ENCODE assay signal across 17 cellular contexts in the genomic region with DNA sequence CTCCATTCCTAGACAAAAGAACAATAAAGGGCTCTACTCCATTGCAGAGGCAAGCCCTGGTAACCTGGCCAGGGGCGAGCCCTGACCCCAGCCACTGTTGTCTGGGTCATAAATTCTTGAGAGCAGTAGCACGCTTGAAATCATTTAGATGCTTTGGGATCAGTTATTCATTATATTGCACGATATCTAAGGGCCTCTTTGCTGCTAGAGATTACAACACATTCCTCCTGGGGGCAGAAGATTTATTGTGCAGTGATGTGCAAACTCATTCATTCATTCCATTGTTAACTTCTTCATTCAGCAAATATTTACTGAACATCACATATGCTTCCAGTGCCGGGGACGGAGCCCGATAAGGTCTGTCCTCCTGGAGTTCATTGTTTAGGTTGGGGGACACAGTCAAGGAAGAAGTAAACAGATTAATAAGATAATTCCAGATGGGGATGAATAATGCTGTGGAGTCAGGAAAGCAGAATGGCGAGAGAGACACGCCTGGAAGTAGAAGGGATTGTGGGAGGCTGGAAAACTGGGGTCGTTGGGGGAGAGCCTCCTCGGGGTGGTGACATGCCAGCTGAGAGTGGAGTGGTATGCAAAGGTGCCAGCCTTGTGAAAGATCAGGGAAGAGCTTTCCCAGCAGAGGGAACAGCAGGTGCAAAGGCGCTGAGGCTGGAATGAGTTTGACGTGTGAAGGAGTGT. TPM values are rescaled to one million over a fixed set of nuclear protein-coding genes. Genes with fewer than 3 reads are reported as not detected.
DNase-seq lines count a peak whose midpoint lies in the region; ATAC-seq and TF ChIP-seq lines count a peak whose summit lies in the region.
"Had no signal": no experiment of that assay in that cellular context is flagged by ENCODE, and none has a peak within 500 bp of the region (broad histone marks: within the 10 kb centered on the region; RNA-seq: fewer than 3 reads in every experiment).

No MANE protein-coding gene starts in this region.

- H3K9me3 Mint-ChIP-seq in mesothelial cell of epicardium = no peaks in the 10 kb centered on the region
- H3K9me3 Mint-ChIP-seq in H9 = peaks cover 7 to 9% of the 10 kb centered on the region in 2 experiments
- H3K9me3 Mint-ChIP-seq: activated T-cell treated with anti-CD3 and anti-CD28 coated beads, Interleukin-2, amount 50 U/mL, for 4 hours had no signal

- peaks cover 3% of the 10 kb centered on the region for H3K79me1 ChIP-seq in H9 (ENCODE audit: insufficient read depth, low read depth, low read length, poor library complexity, severe bottlenecking)

- no peak overlapping the region for H3K4me3 Mint-ChIP-seq in mesothelial cell of epicardium
- no peak overlapping the region for H3K4me3 Mint-ChIP-seq in H9
- H3K4me3 Mint-ChIP-seq: activated T-cell treated with anti-CD3 and anti-CD28 coated beads, Interleukin-2, amount 50 U/mL, for 4 hours; T-helper 1 cell treated with Interleukin-12 subunit alpha and Interleukin-12 subunit beta and Interleukin-4 antibody, amounts not matched to agents 30 μg/mL and 1 μg/mL, for 36 hours had no signal

- H3K56ac ChIP-seq in H9 (ENCODE audit: insufficient read length, low read depth, low read length) = no peak overlapping the region

- intact Hi-C loops in vagina (cut with DNase I) = no loop called here

- no peaks in the 10 kb centered on the region for H3K27me3 Mint-ChIP-seq in mesothelial cell of epicardium (ENCODE audit: low read depth)
- H3K27me3 Mint-ChIP-seq in H9 (ENCODE audit: low read depth) = no peaks in the 10 kb centered on the region
- H3K27me3 Mint-ChIP-seq: CD4-positive, alpha-beta memory T cell had no signal

- H3K36me3 Mint-ChIP-seq in mesothelial cell of epicardium (peaks cover 8% of the 10 kb centered on the region), H9 (ENCODE audit: insufficient read depth in 1 of 3, low read depth in 3 of 3) (peaks cover 9 to 14% (median 12%) of the 10 kb centered on the region in 3 experiments; a peak in 6 of 7 replicates)

- H2BK15ac ChIP-seq in H9 (ENCODE audit: low read depth, low read length) = no peak overlapping the region

- peak; percentile 44 for DNase-seq in DMS53 (lab: John Stamatoyannopoulos, UW)
- no peak for DNase-seq in DMS53 treated with DMSO at 0.1 percent for 48 hours (lab: John Stamatoyannopoulos, UW; ENCODE audit: unreplicated experiment)
- DNase-seq in SHP77 treated with DMSO at 0.1 percent for 48 hours (lab: John Stamatoyannopoulos, UW) = peak; percentile 45
- no peak for DNase-seq in mesothelial cell of epicardium (ENCODE audit: low spot score in 2 of 2, unreplicated experiment in 2 of 2)
- no peak for DNase-seq in NCI-H2171 (lab: John Stamatoyannopoulos, UW)
- DNase-seq in H9 = no peak
- DNase-seq in vagina (ENCODE audit: extremely low spot score in 2 of 2) = no peak
- DNase-seq: 8988T; activated CD4-positive, alpha-beta T cell treated with anti-CD3 and anti-CD28 coated beads for 48 hours; activated T-cell treated with anti-CD3 and anti-CD28 coated beads, Interleukin-2, amount 50 U/mL, for 4 hours; CD4-positive, alpha-beta memory T cell; NCI-H1092 treated with DMSO at 0.1 percent for 48 hours; NCI-H526 treated with DMSO at 0.1 percent for 48 hours; RPMI8226 had no signal

- no peaks in the 10 kb centered on the region for H3K4me1 ChIP-seq in H9 (ENCODE audit: insufficient read depth, low read length)
- H3K4me1 ChIP-seq in vagina = no peaks in the 10 kb centered on the region

- no peak overlapping the region for H2BK120ac ChIP-seq in H9 (ENCODE audit: low read depth, low read length, poor library complexity, severe bottlenecking)

- TF ChIP-seq POLR2A in vagina (IDR thresholded peaks at IDR 0.05) = no peak

- no CpG with 5 or more reads among the region's 12 CpGs for WGBS in H9 (ENCODE audit: extremely low coverage, insufficient read length, low lambda C conversion rate)

- no peaks in the 10 kb centered on the region for H4K20me1 ChIP-seq in H9 (ENCODE audit: control insufficient read depth, insufficient read depth, insufficient read length)

- TF ChIP-seq CTCF in mesothelial cell of epicardium (IDR thresholded peaks at IDR 0.05; ENCODE audit: unreplicated experiment) (no peak), H9 (conservative IDR thresholded peaks at IDR 0.05) (no peak), vagina (IDR thresholded peaks at IDR 0.05) (no peak)

- peak overlapping the region; percentile 27 for H3K27ac Mint-ChIP-seq in mesothelial cell of epicardium
- H3K27ac Mint-ChIP-seq in H9 = peak overlapping the region in 1 of 3 experiments; percentile 20; a peak in 3 of 7 replicates
- H3K27ac Mint-ChIP-seq: CD4-positive, alpha-beta memory T cell; T-helper 1 cell treated with Interleukin-12 subunit alpha and Interleukin-12 subunit beta and Interleukin-4 antibody, amounts not matched to agents 30 μg/mL and 1 μg/mL, for 36 hours had no signal

- no peak overlapping the region for H2AFZ ChIP-seq in H9 (ENCODE audit: low read length)

- no peaks in the 10 kb centered on the region for H3K36me3 ChIP-seq in vagina

- H3K4me3 ChIP-seq in vagina = no peak overlapping the region

- no peak overlapping the region for H4K5ac ChIP-seq in H9 (ENCODE audit: insufficient read length, low read depth, low read length)

- no peak overlapping the region for H4K8ac ChIP-seq in H9 (replicated peaks; ENCODE audit: insufficient read length, low read depth, low read length)

- H3K4me2 ChIP-seq in H9 (ENCODE audit: insufficient read depth, insufficient read length, low read length) = no peak overlapping the region

- H2BK20ac ChIP-seq in H9 (ENCODE audit: low read depth, low read length, poor library complexity, severe bottlenecking) = no peak overlapping the region

- no peak overlapping the region for H2BK12ac ChIP-seq in H9 (ENCODE audit: insufficient read length, low read depth, low read length)

- ATAC-seq in HG02840 (IDR thresholded peaks at IDR 0.05; ENCODE audit: low FRiP score, unreplicated experiment) = no peak
- ATAC-seq: activated T-cell treated with anti-CD3 and anti-CD28 coated beads, Interleukin-2, amount 50 U/mL, for 4 hours had no signal

- H3K9me3 ChIP-seq in H9 (ENCODE audit: control insufficient read depth, low read depth, low read length) (no peaks in the 10 kb centered on the region), vagina (no peaks in the 10 kb centered on the region)

- H3K14ac ChIP-seq in H9 (ENCODE audit: insufficient read depth, low read length) = no peak overlapping the region

- H3K23ac ChIP-seq in H9 (ENCODE audit: insufficient read length, low read depth, low read length) = no peak overlapping the region

- H2BK5ac ChIP-seq in H9 (ENCODE audit: insufficient read length, low read length) = no peak overlapping the region

- H3K4me1 Mint-ChIP-seq in mesothelial cell of epicardium (peaks cover 17% of the 10 kb centered on the region), H9 (peaks cover 0 to 14% of the 10 kb centered on the region in 2 experiments; a peak in 2 of 4 replicates)

- H3K23me2 ChIP-seq in H9 (ENCODE audit: insufficient read length, low read depth, low read length, poor library complexity, severe bottlenecking) = peaks cover 6% of the 10 kb centered on the region

- H3K18ac ChIP-seq in H9 (ENCODE audit: insufficient read length, low read depth, low read length) = no peak overlapping the region

- no peaks in the 10 kb centered on the region for H3K27me3 ChIP-seq in H9 (ENCODE audit: insufficient read depth, low read length)
- no peaks in the 10 kb centered on the region for H3K27me3 ChIP-seq in vagina

- H3K27ac ChIP-seq in H9 (ENCODE audit: insufficient read length, low read depth, low read length) (no peak overlapping the region), vagina (no peak overlapping the region)

- no peak overlapping the region for H4K91ac ChIP-seq in H9 (ENCODE audit: insufficient read length, low read depth, low read length)

- no peak overlapping the region for H3T11ph ChIP-seq in H9 (ENCODE audit: low read length)

- H3K9ac ChIP-seq in H9 (ENCODE audit: extremely low read depth, insufficient read length, low read length) = no peak overlapping the region

- no peaks in the 10 kb centered on the region for H3K79me2 ChIP-seq in H9 (ENCODE audit: insufficient read depth, low read length)

- no peak overlapping the region for H2AK5ac ChIP-seq in H9 (ENCODE audit: insufficient read length, low read length)

- no peak overlapping the region for H3K4ac ChIP-seq in H9 (ENCODE audit: low read depth, low read length)

RNA-seq across cellular contexts. Expression of a gene that starts 35.0 kb away (rescaled TPM):
- total RNA-seq in mesothelial cell of epicardium (55.2 to 60.1 TPM (median 58.2 TPM) in 3 replicates), H9 (2021) (40.1 and 41.9 TPM in 2 replicates), vagina (13.0 TPM)

RNA-seq across cellular contexts. Expression of a gene that starts 35.6 kb away (rescaled TPM):
- total RNA-seq in mesothelial cell of epicardium (0.16 TPM in 1 of 3 replicates, not detected in the others), H9 (2021) (not detected in 2 replicates), vagina (not detected)
- total RNA-seq: activated T-cell treated with anti-CD3 and anti-CD28 coated beads, Interleukin-2, amount 50 U/mL, for 4 hours; CD4-positive, alpha-beta memory T cell; pulmonary artery endothelial cell had no signal

Comparison
In these comparisons a context has a peak if more than half of its experiments do, and no peak if none do; other contexts are left out.
1. DNase-seq: peak in DMS53 (single experiment) and SHP77 treated with DMSO at 0.1 percent for 48 hours (single experiment); none in DMS53 treated with DMSO at 0.1 percent for 48 hours (single experiment), mesothelial cell of epicardium (0 of 2), NCI-H2171 (single experiment), H9 (single experiment) and vagina (0 of 2).